ENCODE assay signal across 16 cellular contexts in the genomic region with DNA sequence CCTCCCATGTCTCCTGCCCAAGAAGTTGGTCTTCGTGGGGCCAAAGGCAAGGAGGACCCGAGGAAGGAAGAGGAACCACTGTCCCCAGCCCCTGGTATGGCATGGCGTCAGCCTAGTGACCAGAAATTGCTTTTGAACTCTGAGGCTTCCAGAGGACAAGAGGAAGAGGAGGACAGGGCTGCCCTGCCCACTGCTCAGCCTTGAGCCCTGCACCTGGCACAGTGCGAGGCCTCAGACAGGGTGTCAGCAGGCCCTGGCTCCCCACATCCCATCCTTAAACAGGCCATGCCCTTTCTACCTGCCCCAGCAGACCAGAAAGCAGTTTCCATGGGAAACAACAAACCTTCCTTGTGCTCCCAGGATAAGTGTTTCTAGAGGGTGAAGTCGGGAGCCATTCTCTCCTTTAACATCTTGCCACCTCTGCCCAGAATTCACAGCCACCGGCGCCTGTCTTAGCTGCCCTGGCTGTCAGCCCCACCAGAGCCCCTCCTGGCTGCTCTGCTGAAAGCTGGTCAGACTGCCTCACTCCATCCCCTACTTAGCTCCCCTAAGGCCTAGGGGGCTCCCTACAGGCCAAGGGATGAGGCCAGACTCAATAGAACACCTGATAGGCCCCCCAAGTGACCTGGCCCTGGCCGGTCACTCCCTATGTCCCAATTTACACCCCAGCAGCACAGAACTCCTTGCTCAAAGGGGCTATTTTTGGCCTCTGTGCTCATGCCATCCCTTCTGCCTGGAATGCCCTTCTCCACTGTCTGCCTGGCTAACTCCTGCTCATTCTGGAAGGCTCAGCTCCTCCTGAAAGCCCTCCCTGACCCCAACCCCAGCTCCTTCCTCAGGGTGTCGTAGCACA. TPM values are rescaled to one million over a fixed set of nuclear protein-coding genes. Genes with fewer than 3 reads are reported as not detected.
DNase-seq lines count a peak whose midpoint lies in the region; ATAC-seq and TF ChIP-seq lines count a peak whose summit lies in the region.
"Had no signal": no experiment of that assay in that cellular context is flagged by ENCODE, and none has a peak within 500 bp of the region (broad histone marks: within the 10 kb centered on the region; RNA-seq: fewer than 3 reads in every experiment).

No MANE protein-coding gene starts in this region.

- H3K4me3 ChIP-seq in hepatocyte (no peak overlapping the region), gastrocnemius medialis (peak overlapping the region in 2 of 4 donors; percentile 6 to 55), aorta (ENCODE audit: low read length in 2 of 2) (no peak overlapping the region)

- H2AFZ ChIP-seq in hepatocyte, result no peak overlapping the region
- H2AFZ ChIP-seq: parathyroid adenoma had no signal

- intact Hi-C loops in gastrocnemius medialis (cut with DNase I; ENCODE audit: low total_unique reads), result loop anchor here (1.0 kb wide), 1 partner anchor 41 kb away; no protein-coding TSS in a partner anchor
- intact Hi-C loops in aorta (cut with DNase I), result no loop called here

- H3K27me3 ChIP-seq in hepatocyte (no peaks in the 10 kb centered on the region), gastrocnemius medialis (no peaks in the 10 kb centered on the region), aorta (ENCODE audit: control insufficient read depth in 1 of 2, insufficient read depth in 2 of 2, low read length in 1 of 2) (no peaks in the 10 kb centered on the region)

- ATAC-seq in gastrocnemius medialis (peak; percentile 68 to 71), aorta (ENCODE audit: low FRiP score) (no peak), HG03354 (IDR thresholded peaks at IDR 0.05; ENCODE audit: poor library complexity, severe bottlenecking, unreplicated experiment) (no peak), GM21717 (IDR thresholded peaks at IDR 0.05; ENCODE audit: unreplicated experiment) (no peak)
- ATAC-seq: PC-3 had no signal

- H4K20me1 ChIP-seq in hepatocyte (ENCODE audit: insufficient read depth, poor library complexity, severe bottlenecking), result no peaks in the 10 kb centered on the region

- TF ChIP-seq CTCF in hepatocyte (IDR thresholded peaks at IDR 0.05; ENCODE audit: poor library complexity) (no peak), gastrocnemius medialis (IDR thresholded peaks at IDR 0.05 in 4 of 5, conservative IDR thresholded peaks at IDR 0.05 in 1 of 5) (no peak)

- no peaks in the 10 kb centered on the region for H3K79me2 ChIP-seq in hepatocyte
- H3K79me2 ChIP-seq: parathyroid adenoma had no signal

- DNase-seq in cerebellar cortex (ENCODE audit: low spot score) (peak; percentile 41), hepatocyte (ENCODE audit: low spot score) (no peak), gastrocnemius medialis (peak; percentile 69 to 92), aorta (no peak), EL (no peak)
- DNase-seq: activated CD4-positive, alpha-beta T cell treated with anti-CD3 and anti-CD28 coated beads for 1 hour; activated naive CD4-positive, alpha-beta T cell treated with anti-CD3 and anti-CD28 coated beads, Interleukin-2, amount 10 ng/mL, durations not matched to agents 7 days and 5 days; DMS53; foreskin melanocyte; midbrain; NCI-H1694; NCI-H524; PC-3 had no signal

- 94% methylated on average over 9 of the region's 9 CpGs for WGBS in hepatocyte (ENCODE audit: low lambda C conversion rate, missing lambda C conversion rate)
- 55% methylated on average over 9 of the region's 9 CpGs for WGBS in aorta, 2 donors

- H3K27ac ChIP-seq in hepatocyte (peak overlapping the region; percentile 95), gastrocnemius medialis (peak overlapping the region; percentile 84 to 97 (median 92)), aorta (ENCODE audit: low read depth in 1 of 2, low read length in 2 of 2) (peak overlapping the region; percentile 0 to 95)
- H3K27ac ChIP-seq: parathyroid adenoma had no signal

- in situ Hi-C loops in gastrocnemius medialis (cut with MboI; ENCODE audit: low sequenced_read_pairs in 4 of 4), result no loop called here

- H3K9me2 ChIP-seq in hepatocyte (replicated peaks; ENCODE audit: insufficient read depth), result no peaks in the 10 kb centered on the region

- no peak overlapping the region for H3K4me2 ChIP-seq in hepatocyte

- H3K36me3 ChIP-seq in hepatocyte (replicated peaks; ENCODE audit: insufficient read depth, low read depth) (no peaks in the 10 kb centered on the region), gastrocnemius medialis (no peaks in the 10 kb centered on the region), aorta (ENCODE audit: control insufficient read depth in 1 of 2, insufficient read depth in 2 of 2, low read length in 1 of 2) (peaks cover 0 to 1% of the 10 kb centered on the region in 2 donors)

- H3K9me3 ChIP-seq in hepatocyte (ENCODE audit: low read depth), result no peaks in the 10 kb centered on the region
- H3K9me3 ChIP-seq in gastrocnemius medialis, result no peaks in the 10 kb centered on the region
- H3K9me3 ChIP-seq in aorta (ENCODE audit: control insufficient read depth, low read length), result no peaks in the 10 kb centered on the region

- H3K4me1 ChIP-seq in hepatocyte (ENCODE audit: insufficient read depth) (peaks cover 42% of the 10 kb centered on the region), gastrocnemius medialis (peaks cover 95 to 97% of the 10 kb centered on the region in 2 donors), aorta (ENCODE audit: control insufficient read depth in 1 of 2, insufficient read depth in 2 of 2, low read length in 2 of 2) (peaks cover 8 to 9% of the 10 kb centered on the region in 2 donors)

- TF ChIP-seq POLR2A in gastrocnemius medialis (IDR thresholded peaks at IDR 0.05), result peak; percentile 49 to 56

RNA-seq across cellular contexts. Expression of a gene that starts 20.6 kb away (rescaled TPM):
- total RNA-seq in hepatocyte (2.0 and 2.9 TPM in 2 replicates), gastrocnemius medialis (100 to 1,000 TPM; 122 to 266 (median 150) TPM), aorta (10 to 100 TPM; 56.7 to 68.5 TPM)
- polyA plus RNA-seq in hepatocyte (1.3 and 2.1 TPM in 2 replicates), aorta (10 to 100 TPM; 51.5 to 78.8 TPM)

Comparison
In these comparisons a context has a peak if more than half of its experiments do, and no peak if none do; other contexts are left out.
1. DNase-seq: peak in cerebellar cortex (single experiment) and gastrocnemius medialis (2 of 2); none in hepatocyte (single experiment), aorta (0 of 2) and EL (single experiment).
2. ATAC-seq: peak in gastrocnemius medialis (2 of 2); none in aorta (single experiment), HG03354 (single experiment) and GM21717 (single experiment).
3. RNA of a gene that starts 20.6 kb away (total RNA-seq): 122 to 266 TPM in gastrocnemius medialis and 56.7 to 68.5 TPM in aorta; 2.0 to 2.9 TPM in hepatocyte; every median in the first group is over 10 times any median in the second.
4. Peak in every context shown above with its lines, with median percentiles within 50 percentile points of each other: H3K27ac ChIP-seq.